ENCODE assay signal across 26 cellular contexts in genomic region chr2:30772021-30772705, GRCh38. TPM values are rescaled to one million over a fixed set of nuclear protein-coding genes. Genes with fewer than 3 reads are reported as not detected.
"Had no signal": no experiment of that assay in that cellular context is flagged by ENCODE, and none has a peak within 500 bp of the region (broad histone marks: within the 10 kb centered on the region; RNA-seq: fewer than 3 reads in every experiment).

No MANE protein-coding gene starts in this region.

- H3K4me1 Mint-ChIP-seq: nephron; stimulated activated effector memory CD8-positive, alpha-beta T cell treated with anti-CD3 and anti-CD28 coated beads, Interleukin-12 subunit alpha, Interleukin-12 subunit beta, amount 100 ng/mL, for 72 hours had no signal

- H3K27ac ChIP-seq: body of pancreas, cardiac muscle cell, hepatocyte, parathyroid adenoma, right lobe of liver, skin epidermis, testis, upper lobe of left lung had no signal

- H3K9me3 ChIP-seq: body of pancreas, right lobe of liver, testis, upper lobe of left lung had no signal

- DNase-seq: activated CD4-positive, alpha-beta memory T cell treated with anti-CD3 and anti-CD28 coated beads for 36 hours; activated CD4-positive, alpha-beta T cell treated with anti-CD3 and anti-CD28 coated beads for 48 hours; activated gamma-delta T cell treated with Interleukin-2 at 50 U/mL for 16 hours; activated T-cell treated with anti-CD3 and anti-CD28 coated beads, Interleukin-2, amount 50 U/mL, for 1 hour; anterior cingulate cortex; body of pancreas; effector CD8-positive, alpha-beta T cell; glutamatergic neuron; left ventricle myocardium superior; right lobe of liver; stimulated activated CD4-positive, alpha-beta T cell treated with anti-CD3 and anti-CD28 coated beads, Interleukin-1b, Interleukin-23, amount 100 ng/mL, for 48 hours; T-cell; testis; upper lobe of left lung had no signal

- H3K36me3 ChIP-seq: cardiac muscle cell, right lobe of liver, upper lobe of left lung had no signal

- ATAC-seq: body of pancreas; esophagus mucosa; left ventricle myocardium superior; right lobe of liver; stimulated activated effector memory CD8-positive, alpha-beta T cell treated with anti-CD3 and anti-CD28 coated beads, Interleukin-12 subunit alpha, Interleukin-12 subunit beta, amount 100 ng/mL, for 72 hours; T-cell had no signal

- H3K27ac Mint-ChIP-seq: activated CD4-positive, alpha-beta memory T cell treated with anti-CD3 and anti-CD28 coated beads for 36 hours; activated naive CD4-positive, alpha-beta T cell treated with anti-CD3 and anti-CD28 coated beads, Interleukin-2, amount 50 U/mL, for 24 hours; dendritic cell treated with granulocyte-macrophage colony-stimulating factor and Interleukin-4, amounts not matched to agents 40 ng/mL and 50 ng/mL, for 4 days; nephron; stimulated activated effector memory CD8-positive, alpha-beta T cell treated with anti-CD3 and anti-CD28 coated beads, Interleukin-12 subunit alpha, Interleukin-12 subunit beta, amount 100 ng/mL, for 72 hours; T-cell had no signal

- H3K36me3 Mint-ChIP-seq: activated CD4-positive, alpha-beta memory T cell treated with anti-CD3 and anti-CD28 coated beads for 36 hours; activated naive CD4-positive, alpha-beta T cell treated with anti-CD3 and anti-CD28 coated beads, Interleukin-2, amount 50 U/mL, for 24 hours; stimulated activated effector memory CD8-positive, alpha-beta T cell treated with anti-CD3 and anti-CD28 coated beads, Interleukin-12 subunit alpha, Interleukin-12 subunit beta, amount 100 ng/mL, for 72 hours; T-cell had no signal

- H3K27me3 ChIP-seq: body of pancreas, cardiac muscle cell, hepatocyte, right lobe of liver, testis had no signal

- H3K4me1 ChIP-seq: body of pancreas, parathyroid adenoma, right lobe of liver, testis, upper lobe of left lung had no signal

- H3K4me3 Mint-ChIP-seq: activated CD4-positive, alpha-beta memory T cell treated with anti-CD3 and anti-CD28 coated beads for 36 hours; activated naive CD4-positive, alpha-beta T cell treated with anti-CD3 and anti-CD28 coated beads, Interleukin-2, amount 50 U/mL, for 24 hours; dendritic cell treated with granulocyte-macrophage colony-stimulating factor and Interleukin-4, amounts not matched to agents 40 ng/mL and 50 ng/mL, for 4 days; nephron; stimulated activated effector memory CD8-positive, alpha-beta T cell treated with anti-CD3 and anti-CD28 coated beads, Interleukin-12 subunit alpha, Interleukin-12 subunit beta, amount 100 ng/mL, for 72 hours; T-cell had no signal

- H3K9ac ChIP-seq: parathyroid adenoma had no signal

- H3K9me3 Mint-ChIP-seq: activated CD4-positive, alpha-beta memory T cell treated with anti-CD3 and anti-CD28 coated beads for 36 hours; activated naive CD4-positive, alpha-beta T cell treated with anti-CD3 and anti-CD28 coated beads, Interleukin-2, amount 50 U/mL, for 24 hours; dendritic cell treated with granulocyte-macrophage colony-stimulating factor and Interleukin-4, amounts not matched to agents 40 ng/mL and 50 ng/mL, for 4 days; nephron; stimulated activated effector memory CD8-positive, alpha-beta T cell treated with anti-CD3 and anti-CD28 coated beads, Interleukin-12 subunit alpha, Interleukin-12 subunit beta, amount 100 ng/mL, for 72 hours; T-cell had no signal

- H3K4me3 ChIP-seq: body of pancreas, cardiac muscle cell, hepatocyte, right lobe of liver, skin epidermis, testis, upper lobe of left lung had no signal

RNA-seq across cellular contexts. Expression of gene CAPN13, which starts 35.1 kb away (rescaled TPM):
- total RNA-seq: activated CD4-positive, alpha-beta memory T cell treated with anti-CD3 and anti-CD28 coated beads for 36 hours; cardiac muscle cell; chondrocyte; frontal cortex; left ventricle myocardium superior; myocyte had no signal
